18 cellular contexts compared by ENCODE assay signal in genomic region chr21:44572959-44573583, GRCh38. TPM values are rescaled to one million over a fixed set of nuclear protein-coding genes. Genes with fewer than 3 reads are reported as not detected.
A peak's percentile ranks its signal among the peaks of the same experiment; 100 is the strongest.
DNase-seq lines count a peak whose midpoint lies in the region; ATAC-seq, FAIRE-seq and TF ChIP-seq lines count a peak whose summit lies in the region.
"Had no signal": no experiment of that assay in that cellular context is flagged by ENCODE, and none has a peak within 500 bp of the region (broad histone marks: within the 10 kb centered on the region; RNA-seq: fewer than 3 reads in every experiment).

No MANE protein-coding gene starts in this region.

- H3F3A ChIP-seq in PC-3 (ENCODE audit: low read length, unreplicated experiment): no peaks in the 10 kb centered on the region

- H3K9me3 ChIP-seq in right atrium auricular region (peaks cover 0 to 16% of the 10 kb centered on the region in 2 donors), PC-3 (ENCODE audit: low read length) (peaks cover 5% of the 10 kb centered on the region; the same call in 1 of the 2 replicates)
- H3K9me3 ChIP-seq: colonic mucosa, uterus had no signal

- POLR2A ChIA-PET in PC-3 (lab: Charles Lee; ENCODE audit: unreplicated experiment): interaction anchor here (0.6 kb wide), 1 partner anchor 110 kb away, joined by 3 read pairs; no protein-coding TSS in a partner anchor

- intact Hi-C loops in Right ventricle myocardium superior (cut with DNase I) (no loop called here), PC-3 (cut with micrococcal nuclease) (no loop called here)

- H3K36me3 ChIP-seq in right atrium auricular region (no peaks in the 10 kb centered on the region), PC-3 (ENCODE audit: low read depth, low read length) (no peaks in the 10 kb centered on the region)
- H3K36me3 ChIP-seq: colonic mucosa, left lung, uterus had no signal

- H3K79me2 ChIP-seq in PC-3 (ENCODE audit: low read length): no peaks in the 10 kb centered on the region

- no peak for FAIRE-seq in D721Med (lab: Jason Lieb, UNC)

- H3K4me3 ChIP-seq in right atrium auricular region (no peak overlapping the region), PC-3 (ENCODE audit: low read length) (no peak overlapping the region)
- H3K4me3 ChIP-seq: colonic mucosa, left lung, psoas muscle, uterus had no signal

- peak overlapping the region; percentile 48; the same call in 1 of the 2 replicates for H2AFZ ChIP-seq in PC-3 (ENCODE audit: low read length)

- no peaks in the 10 kb centered on the region for H3K4me1 ChIP-seq in right atrium auricular region
- H3K4me1 ChIP-seq in PC-3 (ENCODE audit: insufficient read depth, low read length): peaks cover 6% of the 10 kb centered on the region
- H3K4me1 ChIP-seq: colonic mucosa, foreskin keratinocyte, left lung, psoas muscle, uterus had no signal

- H3K27ac ChIP-seq in right atrium auricular region (no peak overlapping the region), PC-3 (ENCODE audit: low read length) (no peak overlapping the region), caudate nucleus (ENCODE audit: low read depth, low read length) (no peak overlapping the region)
- H3K27ac ChIP-seq: colonic mucosa, foreskin keratinocyte, left lung, psoas muscle, uterus had no signal

- BruUV-seq in PC-3 (replicated peaks; lab: Mats Ljungman, UMichigan): no TSS peak

- no peak for TF ChIP-seq CTCF in right atrium auricular region (IDR thresholded peaks at IDR 0.05)
- TF ChIP-seq CTCF in PC-3 (conservative IDR thresholded peaks at IDR 0.05; ENCODE audit: low read depth, low read length): no peak
- no peak for TF ChIP-seq CTCF in D721Med (IDR thresholded peaks at IDR 0.05; ENCODE audit: insufficient read depth, missing control alignments)

- no peak for ATAC-seq in Right ventricle myocardium superior (ENCODE audit: poor library complexity)
- ATAC-seq in PC-3: peak; percentile 86
- ATAC-seq: foreskin keratinocyte, left lung, psoas muscle, T-cell had no signal

- H4K20me1 ChIP-seq in PC-3 (ENCODE audit: low read length): no peaks in the 10 kb centered on the region

- H3K27me3 ChIP-seq in right atrium auricular region (no peaks in the 10 kb centered on the region), PC-3 (ENCODE audit: low read length) (no peaks in the 10 kb centered on the region)
- H3K27me3 ChIP-seq: colonic mucosa, foreskin keratinocyte, uterus had no signal

- CTCF ChIA-PET in PC-3 (lab: Charles Lee): no interaction called here

- H3K9me2 ChIP-seq in PC-3 (replicated peaks; ENCODE audit: low read length): no peaks in the 10 kb centered on the region

- H3K9ac ChIP-seq in PC-3 (ENCODE audit: low read length): no peak overlapping the region

- DNase-seq in right atrium auricular region (ENCODE audit: low spot score): peak; percentile 11
- DNase-seq in Right ventricle myocardium superior: no peak
- DNase-seq in PC-3: peak; percentile 69
- peak; percentile 30 for DNase-seq in kidney tubule cell (ENCODE audit: low spot score)
- no peak for DNase-seq in D721Med (ENCODE audit: insufficient read length, low spot score)
- no peak for DNase-seq in activated naive CD4-positive, alpha-beta T cell (lab: John Stamatoyannopoulos, UW)
- DNase-seq in ureter (ENCODE audit: low spot score): no peak
- no peak for DNase-seq in caudate nucleus (lab: John Stamatoyannopoulos, UW)
- DNase-seq: activated B cell treated with CpG ODN at 0.5 μM for 24 hours; colonic mucosa; foreskin keratinocyte; left lung; NCI-H1048; psoas muscle; stimulated activated CD4-positive, alpha-beta T cell treated with anti-CD3 and anti-CD28 coated beads, Interleukin-12 subunit alpha, Interleukin-12 subunit beta, amount 100 ng/mL, for 4 hours; uterus had no signal

- peak overlapping the region; percentile 34; the same call in 1 of the 2 replicates for H3K4me2 ChIP-seq in PC-3 (ENCODE audit: low read length)

RNA-seq across cellular contexts. Expression of gene KRTAP10-4, which starts 0.5 kb away (rescaled TPM):
- not detected for total RNA-seq in right atrium auricular region
- total RNA-seq in Right ventricle myocardium superior: not detected
- total RNA-seq in PC-3 (2014; rRNA removed): not detected in 2 replicates
- total RNA-seq in ureter: not detected
- total RNA-seq: activated B cell treated with CpG ODN at 0.5 μM for 24 hours, aorta, colonic mucosa, foreskin keratinocyte, left lung, psoas muscle, T-cell, uterus had no signal

RNA-seq across cellular contexts. Expression of gene KRTAP10-5, which starts 7.3 kb away (rescaled TPM):
- total RNA-seq in right atrium auricular region (not detected), Right ventricle myocardium superior (not detected), PC-3 (2014; rRNA removed) (0.98 TPM in 1 of 2 replicates, not detected in the other), ureter (not detected)
- total RNA-seq: activated B cell treated with CpG ODN at 0.5 μM for 24 hours, aorta, colonic mucosa, foreskin keratinocyte, left lung, psoas muscle, T-cell, uterus had no signal

RNA-seq across cellular contexts. Expression of gene KRTAP10-3, which starts 14.5 kb away (rescaled TPM):
- total RNA-seq in right atrium auricular region (not detected), Right ventricle myocardium superior (not detected), PC-3 (2014; rRNA removed) (not detected in 2 replicates), ureter (not detected)
- total RNA-seq: activated B cell treated with CpG ODN at 0.5 μM for 24 hours, aorta, colonic mucosa, foreskin keratinocyte, left lung, psoas muscle, T-cell, uterus had no signal

RNA-seq across cellular contexts. Expression of gene KRTAP10-6, which starts 19.2 kb away (rescaled TPM):
- total RNA-seq in right atrium auricular region (not detected), Right ventricle myocardium superior (not detected), PC-3 (2014; rRNA removed) (not detected in 2 replicates), ureter (not detected)
- total RNA-seq: activated B cell treated with CpG ODN at 0.5 μM for 24 hours, aorta, colonic mucosa, foreskin keratinocyte, left lung, psoas muscle, T-cell, uterus had no signal

RNA-seq across cellular contexts. Expression of gene KRTAP10-2, which starts 21.8 kb away (rescaled TPM):
- not detected for total RNA-seq in right atrium auricular region
- total RNA-seq in Right ventricle myocardium superior: not detected
- not detected in 2 replicates for total RNA-seq in PC-3 (2014; rRNA removed)
- not detected for total RNA-seq in ureter
- total RNA-seq: activated B cell treated with CpG ODN at 0.5 μM for 24 hours, aorta, colonic mucosa, foreskin keratinocyte, psoas muscle, T-cell, uterus had no signal

Comparison
In these comparisons a context has a peak if more than half of its experiments do, and no peak if none do; other contexts are left out.
1. DNase-seq: peak in right atrium auricular region (single experiment), PC-3 (single experiment) and kidney tubule cell (single experiment); none in Right ventricle myocardium superior (single experiment), D721Med (single experiment), activated naive CD4-positive, alpha-beta T cell (0 of 4), ureter (single experiment) and caudate nucleus (0 of 61).